Comparison of ENCODE assay signal across 8 cellular contexts in the genomic region with DNA sequence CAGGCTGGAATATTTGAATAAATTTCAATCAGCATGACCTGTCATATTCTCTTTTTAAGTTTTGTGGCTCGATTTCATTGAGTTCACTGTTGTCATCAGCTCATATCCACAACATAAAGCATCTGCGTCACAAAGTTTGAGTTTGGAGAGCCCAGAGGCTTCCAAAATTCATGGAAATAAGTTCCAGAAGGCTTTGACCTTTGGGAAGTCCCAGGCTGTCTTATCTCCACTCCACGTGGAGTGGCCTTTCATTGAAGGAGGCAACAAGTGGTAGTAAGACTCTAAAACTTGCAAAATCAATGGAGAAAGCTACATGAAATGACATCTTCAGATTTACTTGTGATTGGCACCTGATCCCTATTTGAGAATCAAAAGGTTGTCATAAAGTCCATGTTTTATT. TPM values are rescaled to one million over a fixed set of nuclear protein-coding genes. Genes with fewer than 3 reads are reported as not detected.
"Had no signal": no experiment of that assay in that cellular context is flagged by ENCODE, and none has a peak within 500 bp of the region (broad histone marks: within the 10 kb centered on the region; RNA-seq: fewer than 3 reads in every experiment).

No MANE protein-coding gene starts in this region.

- H3K27ac ChIP-seq: GM23248 had no signal

- H3K4me1 ChIP-seq: HAP-1 had no signal

- H3K4me3 ChIP-seq: GM23248, HAP-1 had no signal

- H3K4me3 Mint-ChIP-seq: H9, HFFc6 had no signal

- H3K4me1 Mint-ChIP-seq: H9 had no signal

- H3K36me3 ChIP-seq: HAP-1 had no signal

- H3K27ac Mint-ChIP-seq: H9, HFFc6 had no signal

- H3K9me3 ChIP-seq: HAP-1 had no signal

- H2AFZ ChIP-seq: GM23248 had no signal

- ATAC-seq: HCT116 had no signal

- DNase-seq: GM23248, GOT3, H7, H9, HCEC 1CT, HFFc6 had no signal

RNA-seq across cellular contexts. Expression of gene UNC5C, which starts 54.1 kb away (rescaled TPM):
- total RNA-seq: GM23248, H9, HFFc6 had no signal
- polyA plus RNA-seq: GM23248 had no signal
